ENCODE assay signal across 1 cellular context in genomic region chr3:197021231-197021630, GRCh38.
A peak's percentile ranks its signal among the peaks of the same experiment; 100 is the strongest.
TF ChIP-seq lines count a peak whose summit lies in the region.

No MANE protein-coding gene starts in this region.

TF ChIP-seq in GM12878, 131 proteins besides CTCF, POLR2A, EP300 and RAD21:
- TF ChIP-seq DPF2 (IDR thresholded peaks at IDR 0.05) (no peak), POLR2AphosphoS2 (IDR thresholded peaks at IDR 0.05; ENCODE audit: low read depth, low read length) (peak; percentile 65; the same call in 1 of the 2 replicates)
